13 cellular contexts compared by ENCODE assay signal in genomic region chr2:235021752-235022151, GRCh38.
DNase-seq lines count a peak whose midpoint lies in the region; ATAC-seq, FAIRE-seq and TF ChIP-seq lines count a peak whose summit lies in the region.
"Had no signal": no experiment of that assay in that cellular context is flagged by ENCODE, and none has a peak within 500 bp of the region (broad histone marks: within the 10 kb centered on the region; RNA-seq: fewer than 3 reads in every experiment).

No MANE protein-coding gene starts in this region.

- in situ Hi-C loops in gastrocnemius medialis (cut with MboI; ENCODE audit: low sequenced_read_pairs in 4 of 4), result no loop called here

- no peak for TF ChIP-seq POLR2A in gastrocnemius medialis (IDR thresholded peaks at IDR 0.05)

- no peak for TF ChIP-seq CTCF in epithelial cell of esophagus (IDR thresholded peaks at IDR 0.05; ENCODE audit: insufficient read depth, low read depth, low read length, missing control alignments)
- no peak for TF ChIP-seq CTCF in osteoblast (IDR thresholded peaks at IDR 0.05; ENCODE audit: extremely low read depth, low read depth, low read length)
- TF ChIP-seq CTCF in gastrocnemius medialis (IDR thresholded peaks at IDR 0.05 in 4 of 5, conservative IDR thresholded peaks at IDR 0.05 in 1 of 5), result no peak

- ATAC-seq in gastrocnemius medialis, result no peak
- ATAC-seq: activated CD4-positive, CD25-positive, alpha-beta regulatory T cell treated with anti-CD3 and anti-CD28 coated beads, Interleukin-2, amount 50 U/mL, for 24 hours had no signal

- intact Hi-C loops in gastrocnemius medialis (cut with DNase I; ENCODE audit: low total_unique reads), result no loop called here

- H3K36me3 ChIP-seq in osteoblast (ENCODE audit: insufficient read depth, low read length) (peaks cover 10% of the 10 kb centered on the region), gastrocnemius medialis (no peaks in the 10 kb centered on the region)

- no peak overlapping the region for H2AFZ ChIP-seq in osteoblast (ENCODE audit: low read length)

- FAIRE-seq in RCC 7860 (lab: Jason Lieb, UNC), result peak; percentile 97
- FAIRE-seq: colon had no signal

- H3K27me3 ChIP-seq in osteoblast (ENCODE audit: insufficient read depth, low read length) (no peaks in the 10 kb centered on the region), gastrocnemius medialis (peaks cover 0 to 1% (median 0%) of the 10 kb centered on the region in 3 donors)

- H3K4me2 ChIP-seq in osteoblast (ENCODE audit: insufficient read depth, low read length), result peak overlapping the region; percentile 45

- no peaks in the 10 kb centered on the region for H3K9me3 ChIP-seq in osteoblast (ENCODE audit: low read depth, low read length)
- H3K9me3 ChIP-seq in gastrocnemius medialis, result no peaks in the 10 kb centered on the region

- H3K4me3 ChIP-seq in epithelial cell of esophagus (ENCODE audit: low read length) (no peak overlapping the region), osteoblast (ENCODE audit: insufficient read depth, low read length) (no peak overlapping the region), gastrocnemius medialis (no peak overlapping the region)

- H3K79me2 ChIP-seq in osteoblast (ENCODE audit: insufficient read depth, low read length), result peaks cover 83% of the 10 kb centered on the region

- H3K27ac ChIP-seq in osteoblast (ENCODE audit: low read depth, low read length) (peak overlapping the region; percentile 75), gastrocnemius medialis (no peak overlapping the region)

- DNase-seq in EL (peak; percentile 95), RCC 7860 (ENCODE audit: low spot score) (peak; percentile 94), epithelial cell of esophagus (ENCODE audit: low read depth) (peak; percentile 90), osteoblast (ENCODE audit: insufficient read length, low spot score, missing footprints) (peak; percentile 88), gastrocnemius medialis (no peak), iPS-NIHi11 (ENCODE audit: low spot score) (no peak)
- no peak for DNase-seq in activated effector memory CD4-positive, alpha-beta T cell treated with Interleukin-2 at 50 U/mL for 16 hours
- no peak for DNase-seq in activated CD4-positive, alpha-beta T cell treated with anti-CD3 and anti-CD28 coated beads, Interleukin-2, amount 50 U/mL, for 4 hours
- DNase-seq: DMS79, NCI-H524, SIG-M5 had no signal

- H3K4me1 ChIP-seq in osteoblast (ENCODE audit: insufficient read depth, low read length) (peaks cover 68% of the 10 kb centered on the region), gastrocnemius medialis (peaks cover 3 to 8% of the 10 kb centered on the region in 2 donors)

- peaks cover 12% of the 10 kb centered on the region for H4K20me1 ChIP-seq in osteoblast (ENCODE audit: insufficient read depth, low read length)

Comparison
In these comparisons a context has a peak if more than half of its experiments do, and no peak if none do; other contexts are left out.
1. DNase-seq: peak in EL (single experiment), RCC 7860 (single experiment), epithelial cell of esophagus (single experiment) and osteoblast (single experiment); none in activated effector memory CD4-positive, alpha-beta T cell treated with Interleukin-2 at 50 U/mL for 16 hours (single experiment), gastrocnemius medialis (0 of 2), activated CD4-positive, alpha-beta T cell treated with anti-CD3 and anti-CD28 coated beads, Interleukin-2, amount 50 U/mL, for 4 hours (0 of 2) and iPS-NIHi11 (single experiment).